3 cellular contexts compared by ENCODE assay signal in genomic region chr15:44443515-44443914, GRCh38.
"Had no signal": no experiment of that assay in that cellular context is flagged by ENCODE, and none has a peak within 500 bp of the region (broad histone marks: within the 10 kb centered on the region; RNA-seq: fewer than 3 reads in every experiment).

No MANE protein-coding gene starts in this region.

- DNase-seq: GDM1, GF-D8 had no signal

- ATAC-seq: GM12878 had no signal

- H3K4me3 ChIP-seq: GM12878 had no signal
